ENCODE assay signal across 9 cellular contexts in the genomic region with DNA sequence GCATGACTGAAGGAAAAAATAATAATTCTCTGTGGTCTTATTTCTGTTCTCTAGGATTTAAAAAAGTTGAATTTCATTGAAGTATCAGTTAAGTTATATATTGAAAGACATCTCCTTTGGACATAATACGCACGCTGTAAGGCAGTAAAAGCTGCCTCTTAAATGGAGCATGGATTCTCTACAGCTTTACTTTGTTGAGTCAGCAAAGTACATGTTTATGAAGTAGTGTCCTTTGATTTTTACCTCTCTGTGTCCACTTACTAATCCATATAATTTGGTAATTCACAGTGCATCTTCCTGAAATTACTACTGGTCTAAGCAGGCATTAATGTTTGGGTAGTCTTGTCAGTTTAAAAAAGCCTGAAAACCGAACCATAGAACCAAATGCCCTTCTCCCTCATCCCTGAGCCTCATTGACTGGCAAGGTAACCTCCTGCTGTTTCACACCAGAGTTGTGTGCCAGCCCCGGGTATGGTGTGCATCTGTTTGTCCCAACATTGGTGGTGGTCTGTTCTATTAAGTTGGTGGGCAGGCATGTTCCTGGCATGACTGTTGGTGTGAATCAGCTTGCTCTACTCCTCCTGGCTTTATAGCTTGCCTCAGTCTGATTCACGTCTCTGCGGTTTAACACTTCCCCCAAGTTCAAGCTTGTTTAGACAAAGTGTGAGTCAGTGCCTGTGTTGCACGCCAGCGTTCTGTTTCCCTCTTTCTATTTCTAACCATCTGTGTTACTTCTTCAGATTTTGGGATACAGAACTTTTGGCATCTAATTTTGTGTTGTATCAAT.
DNase-seq lines count a peak whose midpoint lies in the region; ATAC-seq and FAIRE-seq lines count a peak whose summit lies in the region.
"Had no signal": no experiment of that assay in that cellular context is flagged by ENCODE, and none has a peak within 500 bp of the region (broad histone marks: within the 10 kb centered on the region; RNA-seq: fewer than 3 reads in every experiment).

No MANE protein-coding gene starts in this region.

- no peak for ATAC-seq in GM21528 (IDR thresholded peaks at IDR 0.05; ENCODE audit: low FRiP score, unreplicated experiment)

- peak; percentile 97 for FAIRE-seq in RCC 7860 (lab: Jason Lieb, UNC)
- FAIRE-seq: A204.1 had no signal

- peak overlapping the region; percentile 83 for H3K27ac ChIP-seq in urinary bladder (ENCODE audit: low read depth)

- DNase-seq in SKM-1 treated with dmso at 0.1 percent for 144 hours (lab: John Stamatoyannopoulos, UW; ENCODE audit: unreplicated experiment) (peak; percentile 48), SKM-1 (lab: John Stamatoyannopoulos, UW; ENCODE audit: unreplicated experiment) (no peak), RCC 7860 (ENCODE audit: low spot score) (peak; percentile 97), glomerular endothelial cell (ENCODE audit: extremely low read depth, low read depth, low spot score) (peak; percentile 95), renal cortical epithelial cell (ENCODE audit: low read depth) (peak; percentile 99)
- peak; percentile 86 for DNase-seq in activated effector memory CD4-positive, alpha-beta T cell treated with anti-CD3 and anti-CD28 coated beads, Interleukin-2, amount 50 U/mL, for 16 hours

- H3K4me1 ChIP-seq in urinary bladder (ENCODE audit: insufficient read depth), result peaks cover 2% of the 10 kb centered on the region

- 29% methylated on average over 8 of the region's 8 CpGs for WGBS in urinary bladder

- no peak overlapping the region for H3K4me3 ChIP-seq in urinary bladder (ENCODE audit: low read depth, low read length)

- no peaks in the 10 kb centered on the region for H3K36me3 ChIP-seq in urinary bladder (ENCODE audit: insufficient read depth)
